Comparison of ENCODE assay signal across 8 cellular contexts in the genomic region with DNA sequence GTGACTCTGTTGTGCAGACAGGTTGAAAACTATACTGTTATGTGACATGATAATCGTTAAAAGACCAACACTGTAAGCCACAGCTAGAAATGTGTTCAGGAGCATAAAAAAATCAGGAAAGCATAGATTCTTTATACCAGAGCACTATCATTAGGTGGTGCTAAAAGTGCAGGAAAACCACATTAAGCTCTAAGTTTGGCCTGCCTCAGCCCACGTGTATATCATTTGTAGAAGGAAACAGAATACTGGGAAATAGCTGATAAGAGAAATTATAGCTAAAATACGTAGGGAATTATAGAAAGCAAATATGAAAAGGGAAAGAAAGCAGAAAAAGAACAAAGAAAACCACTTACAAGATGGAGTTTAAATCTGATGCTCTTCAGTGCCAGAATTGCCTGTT. TPM values are rescaled to one million over a fixed set of nuclear protein-coding genes. Genes with fewer than 3 reads are reported as not detected.
A peak's percentile ranks its signal among the peaks of the same experiment; 100 is the strongest.
DNase-seq lines count a peak whose midpoint lies in the region; ATAC-seq and TF ChIP-seq lines count a peak whose summit lies in the region.

No MANE protein-coding gene starts in this region.

- no peaks in the 10 kb centered on the region for H3K36me3 ChIP-seq in mammary epithelial cell (ENCODE audit: insufficient read depth, low read length)

- dilution Hi-C loops in mammary epithelial cell (cut with HindIII; ENCODE audit: low sequenced_read_pairs) = no loop called here

- H3K27me3 ChIP-seq in mammary epithelial cell (ENCODE audit: insufficient read depth, low read length) = no peaks in the 10 kb centered on the region

- in situ Hi-C loops in mammary epithelial cell (cut with MboI; ENCODE audit: low sequenced_read_pairs in 2 of 2) = no loop called here

- 25% methylated on average over 3 of the region's 3 CpGs for whole genome bisulfite sequencing in mammary epithelial cell (ENCODE audit: low coverage, missing lambda C conversion rate)

- peak; percentile 10 for TF ChIP-seq CTCF in NB4 (IDR thresholded peaks at IDR 0.05; ENCODE audit: low read depth, low read length)
- TF ChIP-seq CTCF in mammary epithelial cell (conservative IDR thresholded peaks at IDR 0.05 in 1 of 2, IDR thresholded peaks at IDR 0.05 in 1 of 2; ENCODE audit: extremely low read depth in 1 of 2, insufficient read depth in 1 of 2, low read depth in 1 of 2, low read length in 2 of 2) = peak; percentile 29 to 36

- H3K9me3 ChIP-seq in mammary epithelial cell (replicated peaks; ENCODE audit: insufficient read depth, low read length) = no peaks in the 10 kb centered on the region

- H3K4me3 ChIP-seq in NB4 (ENCODE audit: low read depth, low read length) (no peak overlapping the region), mammary epithelial cell (replicated peaks in 1 of 3; ENCODE audit: insufficient read depth in 1 of 3, low read depth in 2 of 3, low read length in 3 of 3) (no peak overlapping the region)

- no peaks in the 10 kb centered on the region for H3K4me1 ChIP-seq in mammary epithelial cell (ENCODE audit: insufficient read depth, low read length)

- CTCF ChIA-PET in mammary epithelial cell (lab: Charles Lee; ENCODE audit: low non-redundant PET) = interaction anchor here (0.6 kb wide), 7 partner anchors 402 to 1649 kb away, joined by 3 to 11 read pairs (median 4); no protein-coding TSS in a partner anchor

- H4K20me1 ChIP-seq in mammary epithelial cell (ENCODE audit: insufficient read depth, low read length) = no peaks in the 10 kb centered on the region

- no peak overlapping the region for H3K4me2 ChIP-seq in mammary epithelial cell (ENCODE audit: insufficient read depth, low read depth, low read length)

- intact Hi-C loops in mammary epithelial cell (cut with micrococcal nuclease) = loop anchor here (1.0 to 10.0 kb wide), 4 partner anchors 337 to 759 kb away; partner anchors contain the start of gene USP34

- DNase-seq in EH (ENCODE audit: low read depth) = peak; percentile 59
- peak; percentile 62 for DNase-seq in NB4 (ENCODE audit: low read depth)
- DNase-seq in mammary epithelial cell = peak; percentile 19
- peak; percentile 18 for DNase-seq in middle frontal gyrus (ENCODE audit: extremely low spot score, low spot score)
- DNase-seq in COLO829 (ENCODE audit: low spot score) = no peak
- no peak for DNase-seq in HK-2 (ENCODE audit: unreplicated experiment)

- H3K27ac ChIP-seq in mammary epithelial cell (ENCODE audit: insufficient read depth, low read depth, low read length) = no peak overlapping the region

- peak overlapping the region; percentile 15 for H2AFZ ChIP-seq in mammary epithelial cell (ENCODE audit: low read depth, low read length)

- no peaks in the 10 kb centered on the region for H3K79me2 ChIP-seq in mammary epithelial cell (ENCODE audit: insufficient read depth, low read length)

- ATAC-seq in HG02938 (IDR thresholded peaks at IDR 0.05; ENCODE audit: unreplicated experiment) (no peak), GM18909 (IDR thresholded peaks at IDR 0.05; ENCODE audit: poor library complexity, unreplicated experiment) (no peak)

- H3K9ac ChIP-seq in mammary epithelial cell (ENCODE audit: insufficient read depth, low read length) = no peak overlapping the region

- TF ChIP-seq POLR2A in NB4 (IDR thresholded peaks at IDR 0.05; ENCODE audit: extremely low read depth, insufficient read length) = no peak

- BruUV-seq in mammary epithelial cell (replicated peaks; lab: Mats Ljungman, UMichigan) = no TSS peak

RNA-seq across cellular contexts. Expression of gene C2orf74, which starts 26.5 kb away (rescaled TPM):
- 10 to 100 TPM in 1 of 2 donors, 1 to 10 TPM in 1; 2.7 to 13.3 TPM for total RNA-seq in mammary epithelial cell
- polyA plus RNA-seq in mammary epithelial cell = 19.2 TPM
- 35.2 TPM for polyA minus RNA-seq in mammary epithelial cell

Comparison
In these comparisons a context has a peak if more than half of its experiments do, and no peak if none do; other contexts are left out.
1. DNase-seq: peak in EH (single experiment), NB4 (single experiment), mammary epithelial cell (single experiment) and middle frontal gyrus (single experiment); none in COLO829 (single experiment) and HK-2 (single experiment).